In genomic region chr5:113682497-113683136, GRCh38 we compare ENCODE assay signal across 13 cellular contexts.
A peak's percentile ranks its signal among the peaks of the same experiment; 100 is the strongest.
DNase-seq lines count a peak whose midpoint lies in the region; ATAC-seq, FAIRE-seq and TF ChIP-seq lines count a peak whose summit lies in the region.
"Had no signal": no experiment of that assay in that cellular context is flagged by ENCODE, and none has a peak within 500 bp of the region (broad histone marks: within the 10 kb centered on the region; RNA-seq: fewer than 3 reads in every experiment).

No MANE protein-coding gene starts in this region.

- peak; percentile 43 for TF ChIP-seq RAD21 in Ishikawa (IDR thresholded peaks at IDR 0.05; ENCODE audit: low read depth)

- H3K4me3 ChIP-seq in kidney (ENCODE audit: low read length in 2 of 2) = no peak overlapping the region
- H3K4me3 ChIP-seq: stomach had no signal

- H3K4me1 ChIP-seq in kidney (ENCODE audit: control insufficient read depth in 1 of 2, insufficient read depth in 1 of 2, low read depth in 1 of 2, low read length in 2 of 2) = no peaks in the 10 kb centered on the region
- H3K4me1 ChIP-seq: stomach had no signal

- DNase-seq in ELF-1 (ENCODE audit: low read depth, low spot score) (peak; percentile 68), kidney (no peak), NCI-H510A treated with DMSO at 0.1 percent for 48 hours (lab: John Stamatoyannopoulos, UW) (no peak)
- no peak for DNase-seq in stimulated activated CD4-positive, alpha-beta T cell treated with anti-CD3 and anti-CD28 coated beads, Interleukin-15, amount 100 ng/mL, for 24 hours
- no peak for DNase-seq in activated T-cell treated with anti-CD3 and anti-CD28 coated beads, Interleukin-2, amount 50 U/mL, for 1 hour
- DNase-seq: GOT3, NCI-H345, stomach had no signal

- no peaks in the 10 kb centered on the region for H3K9me3 ChIP-seq in kidney (ENCODE audit: control insufficient read depth in 1 of 2, low read length in 2 of 2)
- H3K9me3 ChIP-seq: stomach had no signal

- no peak for FAIRE-seq in kidney (lab: Jason Lieb, UNC)
- FAIRE-seq: colon, TTC549 had no signal

- TF ChIP-seq CTCF in kidney (IDR thresholded peaks at IDR 0.05; ENCODE audit: borderline replicate concordance, extremely low read depth, insufficient read depth) = peak; percentile 1

- no peak overlapping the region for H3K27ac ChIP-seq in kidney (ENCODE audit: low read depth in 2 of 2, low read length in 2 of 2)
- H3K27ac ChIP-seq: stomach had no signal

- no peak for TF ChIP-seq EP300 in Ishikawa (IDR thresholded peaks at IDR 0.05; ENCODE audit: borderline replicate concordance)

- H3K36me3 ChIP-seq in kidney (ENCODE audit: control insufficient read depth in 1 of 2, insufficient read depth in 2 of 2, low read length in 2 of 2) = no peaks in the 10 kb centered on the region
- H3K36me3 ChIP-seq: stomach had no signal

- no peak overlapping the region for H3K9ac ChIP-seq in kidney (ENCODE audit: low read length in 2 of 2)

- intact Hi-C loops in kidney (cut with DNase I) = no loop called here

- ATAC-seq in SK-N-SH treated with all-trans-retinoic acid at 6 μM for 48 hours = 0 out of 3 replicates have a peak, but pooled peaks have one; percentile 39
- ATAC-seq in GM18867 (IDR thresholded peaks at IDR 0.05; ENCODE audit: unreplicated experiment) = no peak

TF ChIP-seq in Ishikawa, 13 proteins besides CTCF, POLR2A, EP300 and RAD21:
- TF ChIP-seq EGR1 (IDR thresholded peaks at IDR 0.05) = no peak
- no peak for TF ChIP-seq USF1 (IDR thresholded peaks at IDR 0.05)
- TF ChIP-seq YY1 (IDR thresholded peaks at IDR 0.05; ENCODE audit: low read depth) = no peak
- no peak for TF ChIP-seq TEAD4 (IDR thresholded peaks at IDR 0.05)
- no peak for TF ChIP-seq ZBTB7A (IDR thresholded peaks at IDR 0.05; ENCODE audit: low read depth)
- TF ChIP-seq REST (IDR thresholded peaks at IDR 0.05; ENCODE audit: low read depth) = no peak
- no peak for TF ChIP-seq TCF12 (IDR thresholded peaks at IDR 0.05; ENCODE audit: low read depth)
- no peak for TF ChIP-seq FOXM1 (IDR thresholded peaks at IDR 0.05; ENCODE audit: borderline replicate concordance, low read depth)
- no peak for TF ChIP-seq CEBPB (IDR thresholded peaks at IDR 0.05)
- TF ChIP-seq TAF1 (IDR thresholded peaks at IDR 0.05; ENCODE audit: low read depth) = no peak
- TF ChIP-seq MAX (IDR thresholded peaks at IDR 0.05) = no peak

TF ChIP-seq in SK-N-SH treated with all-trans-retinoic acid at 6 μM for 48 hours, 23 proteins besides CTCF, POLR2A, EP300 and RAD21:
- TF ChIP-seq CREB5 (CRISPR knock-in tag; IDR thresholded peaks at IDR 0.05; ENCODE audit: low read depth) (no peak), OSR1 (CRISPR knock-in tag; IDR thresholded peaks at IDR 0.05) (no peak), BACH2 (CRISPR knock-in tag; IDR thresholded peaks at IDR 0.05; ENCODE audit: borderline replicate concordance) (no peak), ZNF70 (CRISPR knock-in tag; IDR thresholded peaks at IDR 0.05) (no peak), PPARA (CRISPR knock-in tag; IDR thresholded peaks at IDR 0.05; ENCODE audit: borderline replicate concordance) (no peak)
